Comparison of ENCODE assay signal across 8 cellular contexts in genomic region chr14:92039720-92040430, GRCh38. TPM values are rescaled to one million over a fixed set of nuclear protein-coding genes. Genes with fewer than 3 reads are reported as not detected.
DNase-seq lines count a peak whose midpoint lies in the region; TF ChIP-seq lines count a peak whose summit lies in the region.

Gene TRIP11 (minus strand): TSS chr14:92040059. CDS start chr14:92039685, 374 bp downstream.

- peak within 1 kb of the TSS; percentile 93 to 100 for H3K9ac ChIP-seq in stomach smooth muscle (ENCODE audit: low read length in 2 of 2)

- DNase-seq in ELR (ENCODE audit: low read depth) = peak; percentile 96
- peak; percentile 91 for DNase-seq in H7
- DNase-seq in M059J (ENCODE audit: low read depth) = peak; percentile 85
- peak; percentile 24 for DNase-seq in SIG-M5 (lab: John Stamatoyannopoulos, UW)
- DNase-seq in activated gamma-delta T cell (lab: John Stamatoyannopoulos, UW) = peak; percentile 94
- DNase-seq in fibroblast of villous mesenchyme (ENCODE audit: low read depth) = peak; percentile 94
- DNase-seq in neural crest cell (ENCODE audit: low read depth, low spot score) = peak; percentile 90

- no peaks in the 10 kb centered on the region for H3K9me3 Mint-ChIP-seq in neural crest cell

- no peaks in the 10 kb centered on the region for H3K27me3 ChIP-seq in H7 (ENCODE audit: control insufficient read depth, insufficient read depth, low read length)
- no peaks in the 10 kb centered on the region for H3K27me3 ChIP-seq in stomach smooth muscle (ENCODE audit: control insufficient read depth in 1 of 2, insufficient read depth in 2 of 2, low read length in 2 of 2)

- H3K4me1 Mint-ChIP-seq in neural crest cell = peaks cover 40% of the 10 kb centered on the region

- H3K36me3 ChIP-seq in H7 (replicated peaks; ENCODE audit: control insufficient read depth, insufficient read depth, low read length) (no peaks in the 10 kb centered on the region), stomach smooth muscle (ENCODE audit: control insufficient read depth in 2 of 2, insufficient read depth in 2 of 2, low read length in 2 of 2) (peaks cover 0 to 2% of the 10 kb centered on the region in 2 donors)

- H3K9me3 ChIP-seq in stomach smooth muscle (ENCODE audit: control insufficient read depth in 2 of 2, low read length in 2 of 2) = no peaks in the 10 kb centered on the region

- peak within 1 kb of the TSS; percentile 99 for H3K27ac Mint-ChIP-seq in neural crest cell (ENCODE audit: unreplicated experiment)

- H3K27me3 Mint-ChIP-seq in neural crest cell (ENCODE audit: low read depth) = no peaks in the 10 kb centered on the region

- peak within 1 kb of the TSS; percentile 97 for H3K27ac ChIP-seq in stomach smooth muscle (ENCODE audit: low read length)

- peak within 1 kb of the TSS; percentile 98 for H3K4me3 Mint-ChIP-seq in neural crest cell

- peak within 1 kb of the TSS; percentile 85 for H3K4me3 ChIP-seq in H7 (ENCODE audit: insufficient read depth, low read depth, low read length)
- peak within 1 kb of the TSS; percentile 95 for H3K4me3 ChIP-seq in fibroblast of villous mesenchyme (ENCODE audit: low read depth, low read length)
- H3K4me3 ChIP-seq in stomach smooth muscle (ENCODE audit: low read length in 2 of 2) = peak within 1 kb of the TSS; percentile 90 to 94

- peaks cover 15% of the 10 kb centered on the region for H3K4me1 ChIP-seq in stomach smooth muscle (ENCODE audit: control insufficient read depth, insufficient read depth, low read length)

- no peaks in the 10 kb centered on the region for H3K36me3 Mint-ChIP-seq in neural crest cell (ENCODE audit: low read depth)

- no peak for TF ChIP-seq CTCF in fibroblast of villous mesenchyme (IDR thresholded peaks at IDR 0.05; ENCODE audit: insufficient read depth, low read depth, low read length)
- TF ChIP-seq CTCF in neural crest cell (conservative IDR thresholded peaks at IDR 0.05) = no peak

RNA-seq across cellular contexts. Expression of gene TRIP11, which starts in this region (rescaled TPM):
- total RNA-seq in H7 (2014; rRNA removed; shearing (Covaris generic)) = 12.1 and 23.3 TPM in 2 replicates
- total RNA-seq in M059J (2014; rRNA removed; shearing (Covaris generic)) = 6.8 and 9.6 TPM in 2 replicates
- 28.7 and 45.3 TPM in 2 replicates for total RNA-seq in fibroblast of villous mesenchyme
- 39.1 and 41.3 TPM in 2 replicates for total RNA-seq in neural crest cell

Comparison
In these comparisons a context has a peak if more than half of its experiments do, and no peak if none do; other contexts are left out.
1. Peak in every context shown above with its lines: DNase-seq, H3K4me3 ChIP-seq and H3K27ac ChIP-seq.
2. DNase-seq: peak in every context shown above with its lines; median percentile 96 in ELR; 94 in activated gamma-delta T cell; 94 in fibroblast of villous mesenchyme; 91 in H7; 90 in neural crest cell; 85 in M059J; 24 in SIG-M5.